8 cellular contexts compared by ENCODE assay signal in the genomic region with DNA sequence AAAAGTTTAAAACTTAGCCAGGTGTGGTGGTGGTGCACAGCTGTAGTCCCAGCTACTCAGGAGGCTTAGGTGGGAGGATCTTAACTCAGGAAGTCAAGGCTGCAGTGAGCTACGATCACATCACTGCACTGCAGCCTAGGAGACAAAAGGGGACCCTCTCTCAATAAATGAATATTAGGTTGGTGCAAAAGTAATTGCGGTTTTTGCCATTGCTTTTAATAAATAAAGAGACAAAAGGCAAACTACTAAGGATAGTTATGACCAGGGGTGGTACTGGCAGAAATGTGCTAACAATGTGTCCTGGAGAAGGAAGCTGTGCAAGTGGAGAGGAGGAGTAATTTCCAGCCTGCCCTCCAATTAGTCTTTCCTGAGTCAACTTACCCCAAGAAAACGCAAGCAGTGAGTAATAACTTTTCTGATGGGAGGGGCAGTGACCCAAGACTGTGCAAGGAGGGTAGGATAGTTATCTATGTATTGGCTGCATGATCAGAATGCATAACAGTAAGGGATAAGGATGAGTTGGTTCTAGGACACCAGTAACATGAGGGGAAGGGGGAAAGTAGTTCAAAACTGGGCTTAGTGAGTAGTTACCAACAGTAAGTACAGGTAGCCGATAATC. TPM values are rescaled to one million over a fixed set of nuclear protein-coding genes. Genes with fewer than 3 reads are reported as not detected.
DNase-seq lines count a peak whose midpoint lies in the region; ATAC-seq, FAIRE-seq and TF ChIP-seq lines count a peak whose summit lies in the region.

No MANE protein-coding gene starts in this region.

- H3K79me2 ChIP-seq in K562 (ENCODE audit: control insufficient read depth, insufficient read depth, low read length) (no peaks in the 10 kb centered on the region), mesendoderm (ENCODE audit: control insufficient read depth, insufficient read depth, low read length) (peaks cover 3% of the 10 kb centered on the region)

- no peak for TF ChIP-seq RAD21 in K562 (CRISPR knock-in tag; conservative IDR thresholded peaks at IDR 0.05 in 1 of 2, IDR thresholded peaks at IDR 0.05 in 1 of 2)

- H3K4me1 ChIP-seq in K562 (replicated peaks in 1 of 2; ENCODE audit: control insufficient read depth in 2 of 2, insufficient read depth in 2 of 2, low read length in 2 of 2): peaks cover 6 to 10% of the 10 kb centered on the region in 2 experiments; a peak in 4 of 5 replicates
- H3K4me1 ChIP-seq in mesendoderm (ENCODE audit: control insufficient read depth, low read depth, low read length): peaks cover 6% of the 10 kb centered on the region

- no peak overlapping the region for H4K8ac ChIP-seq in mesendoderm (ENCODE audit: low read depth, low read length)

- no peak overlapping the region for H2BK120ac ChIP-seq in mesendoderm (ENCODE audit: low read depth, low read length)

- H3K4me2 ChIP-seq in K562 (ENCODE audit: insufficient read depth, low read length) (no peak overlapping the region), mesendoderm (ENCODE audit: low read length) (peak overlapping the region; percentile 89)

- in situ Hi-C loops in K562 (cut with MboI): no loop called here

- FAIRE-seq in HTR-8/SVneo (lab: Jason Lieb, UNC): peak; percentile 42
- FAIRE-seq in K562 (lab: Jason Lieb, UNC): no peak

- no peak overlapping the region for H4K5ac ChIP-seq in mesendoderm (ENCODE audit: low read length)

- H3K9ac ChIP-seq in K562 (ENCODE audit: insufficient read depth in 1 of 2, low read depth in 2 of 2, low read length in 2 of 2): no peak overlapping the region
- H3K9ac ChIP-seq in mesendoderm (ENCODE audit: low read length): peak overlapping the region; percentile 95

- H4K20me1 ChIP-seq in K562 (replicated peaks; ENCODE audit: control insufficient read depth, insufficient read depth, low read length): no peaks in the 10 kb centered on the region

- H3K56ac ChIP-seq in mesendoderm (ENCODE audit: low read length): peak overlapping the region; percentile 92

- H2BK15ac ChIP-seq in mesendoderm (replicated peaks; ENCODE audit: low read depth): no peak overlapping the region

- H3K4me3 ChIP-seq in K562 (no peak overlapping the region), mesendoderm (ENCODE audit: low read length) (no peak overlapping the region)

- peaks cover 18% of the 10 kb centered on the region for H3K4me1 Mint-ChIP-seq in CD14-positive monocyte

- H3K4ac ChIP-seq in mesendoderm (ENCODE audit: low read depth, low read length): no peak overlapping the region

- H3K9me3 ChIP-seq in K562 (replicated peaks; ENCODE audit: control insufficient read depth, insufficient read depth, low read depth, low read length): no peaks in the 10 kb centered on the region

- peak overlapping the region in 1 of 2 donors; percentile 94 for H3K4me3 Mint-ChIP-seq in CD14-positive monocyte

- H2BK5ac ChIP-seq in mesendoderm (ENCODE audit: low read length): no peak overlapping the region

- peaks cover 0 to 3% of the 10 kb centered on the region in 2 donors for H3K36me3 Mint-ChIP-seq in CD14-positive monocyte

- no peak overlapping the region for H2AFZ ChIP-seq in K562 (ENCODE audit: low read depth, low read length)

- TF ChIP-seq CTCF in K562 (IDR thresholded peaks at IDR 0.05 in 2 of 3, conservative IDR thresholded peaks at IDR 0.05 in 1 of 3; ENCODE audit: insufficient read depth in 2 of 3, low read depth in 1 of 3, low read length in 3 of 3): no peak
- TF ChIP-seq CTCF in CD14-positive monocyte (IDR thresholded peaks at IDR 0.05): no peak

- 23% methylated on average over 4 of the region's 4 CpGs for WGBS in K562 (ENCODE audit: insufficient coverage, low coverage, missing lambda C conversion rate)
- WGBS in mesendoderm (ENCODE audit: extremely low coverage, insufficient coverage, low lambda C conversion rate): no CpG with 5 or more reads among the region's 4 CpGs

- intact Hi-C loops in K562 (cut with micrococcal nuclease): no loop called here
- intact Hi-C loops in CD14-positive monocyte (cut with micrococcal nuclease): no loop called here

- H3K79me1 ChIP-seq in mesendoderm (ENCODE audit: low read length): peaks cover 7% of the 10 kb centered on the region

- H3K27ac ChIP-seq in K562 (ENCODE audit: extremely low read depth, low read depth, low read length) (no peak overlapping the region), mesendoderm (ENCODE audit: low read depth, low read length) (no peak overlapping the region)

- H3K18ac ChIP-seq in mesendoderm (ENCODE audit: low read length): no peak overlapping the region

- H3K9me1 ChIP-seq in K562 (ENCODE audit: control insufficient read depth, insufficient read depth, low read length): no peaks in the 10 kb centered on the region

- TF ChIP-seq POLR2A in K562 (conservative IDR thresholded peaks at IDR 0.05): no peak

- CTCF ChIA-PET in K562 (lab: Yijun Ruan, JAX; ENCODE audit: low intra/inter-chr PET ratio): no interaction called here

- H3K27ac Mint-ChIP-seq in CD14-positive monocyte: no peak overlapping the region

- POLR2A ChIA-PET in K562 (lab: Yijun Ruan, JAX): interaction anchor here (0.5 to 0.7 kb wide), 4 partner anchors 8 to 875 kb away, joined by 3 read pairs; no protein-coding TSS in a partner anchor

- H3K23ac ChIP-seq in mesendoderm (ENCODE audit: low read length): no peak overlapping the region

- ATAC-seq in K562 (peak; percentile 37), HG03460 (IDR thresholded peaks at IDR 0.05; ENCODE audit: unreplicated experiment) (no peak), HG03571 (IDR thresholded peaks at IDR 0.05; ENCODE audit: unreplicated experiment) (no peak)

- TF ChIP-seq EP300 in K562 (IDR thresholded peaks at IDR 0.05; ENCODE audit: low read length): no peak

- H3K9me3 Mint-ChIP-seq in CD14-positive monocyte: peaks cover 0 to 3% (median 0%) of the 10 kb centered on the region in 7 donors

- BruUV-seq in K562 (replicated peaks; lab: Mats Ljungman, UMichigan): no TSS peak

- peaks cover 13 to 29% (median 26%) of the 10 kb centered on the region in 3 donors for H3K27me3 Mint-ChIP-seq in CD14-positive monocyte (ENCODE audit: low read depth in 3 of 3)

- H2AK5ac ChIP-seq in mesendoderm (ENCODE audit: low read length): peak overlapping the region; percentile 73

- peaks cover 0 to 3% of the 10 kb centered on the region in 2 experiments; a peak in 2 of 5 replicates for H3K27me3 ChIP-seq in K562 (ENCODE audit: control insufficient read depth in 2 of 2, insufficient read depth in 2 of 2, low read length in 2 of 2)
- no peaks in the 10 kb centered on the region for H3K27me3 ChIP-seq in mesendoderm (ENCODE audit: insufficient read depth, low read length, poor library complexity)

- DNase-seq in AG08396 (ENCODE audit: low spot score) (peak; percentile 55), HTR-8/SVneo (ENCODE audit: insufficient read length, low spot score) (peak; percentile 35), K562 (ENCODE audit: extremely low read depth in 1 of 4, low spot score in 3 of 4) (peak in 2 of 4 experiments; percentile 14 to 30), mesendoderm (no peak), C1 segment of cervical spinal cord (lab: John Stamatoyannopoulos, UW) (no peak), CD14-positive monocyte (ENCODE audit: low spot score) (no peak)

- H3K36me3 ChIP-seq in K562 (ENCODE audit: control insufficient read depth, insufficient read depth, low read length): no peaks in the 10 kb centered on the region
- no peaks in the 10 kb centered on the region for H3K36me3 ChIP-seq in mesendoderm (ENCODE audit: control insufficient read depth, insufficient read depth, low read length)

TF ChIP-seq in K562, 482 proteins besides CTCF, POLR2A, EP300 and RAD21 (continues in another document):
- no peak for TF ChIP-seq HCFC1 (IDR thresholded peaks at IDR 0.05; ENCODE audit: low read depth, low read length)
- TF ChIP-seq HMBOX1 (IDR thresholded peaks at IDR 0.05): peak; percentile 80

RNA-seq across cellular contexts. Expression of gene EXOC6B, which starts 1.5 kb away (rescaled TPM):
- total RNA-seq in K562 (2011; cell fraction: chromatin; rRNA removed; ENCODE audit: low replicate concordance): 2.6 and 9.1 TPM in 2 replicates
- total RNA-seq in K562 (2011; cell fraction: nucleolus; rRNA removed): 0.79 and 1.5 TPM in 2 replicates
- total RNA-seq in K562 (2011; cell fraction: nucleoplasm; rRNA removed): 1.7 and 2.9 TPM in 2 replicates
- total RNA-seq in K562 (2014; rRNA removed) (1.8 and 4.2 TPM in 2 replicates), K562 (2014; rRNA removed; fragmentation: Illumina TruSeq; extraction: Trizol) (1.9 and 2.4 TPM in 2 replicates), K562 (2015; rRNA removed; fragmentation: Illumina TruSeq; extraction: Trizol) (2.0 TPM in 2 replicates), K562 (2021) (2.3 and 2.9 TPM in 2 replicates)
- polyA plus RNA-seq in K562 (2011; rRNA removed) (1.4 and 2.1 TPM in 2 replicates), K562 (2014; fragmentation: Illumina TruSeq; extraction: Trizol) (1.6 TPM in 2 replicates), K562 (2014; fragmentation: Nextera tagmentation; extraction: Ambion mirVana) (under 1 TPM; 0.28 to 0.67 TPM), K562 (2014; rRNA removed) (1.1 and 1.8 TPM in 2 replicates), CD14-positive monocyte (1 to 10 TPM; 1.8 to 2.1 TPM)
- polyA plus RNA-seq in K562 (2011; cell fraction: cytosol; rRNA removed): 0.88 and 1.0 TPM in 2 replicates
- 1.7 and 2.1 TPM in 2 replicates for polyA plus RNA-seq in K562 (2011; cell fraction: nucleus; rRNA removed)
- 1.6 and 2.5 TPM in 2 replicates for polyA plus RNA-seq in K562 (2012)
- 3.7 and 4.0 TPM in 2 replicates for polyA minus RNA-seq in K562 (2011; rRNA and poly(A)+ RNA removed)
- 1.7 and 5.1 TPM in 2 replicates for polyA minus RNA-seq in K562 (2011; cell fraction: cytosol; rRNA and poly(A)+ RNA removed)
- polyA minus RNA-seq in K562 (2011; cell fraction: nucleus; rRNA and poly(A)+ RNA removed): 2.0 and 3.9 TPM in 2 replicates
- polyA plus RNA-seq in mesendoderm (2013, experiment 1 of 2): 19.2 TPM
- 20.0 TPM for polyA plus RNA-seq in mesendoderm (2013, experiment 2 of 2)

Comparison
In these comparisons a context has a peak if more than half of its experiments do, and no peak if none do; other contexts are left out.
1. DNase-seq: peak in AG08396 (single experiment) and HTR-8/SVneo (single experiment); none in mesendoderm (single experiment), C1 segment of cervical spinal cord (0 of 14) and CD14-positive monocyte (single experiment).